ENCODE assay signal across 20 cellular contexts in genomic region chr4:75561789-75562188, GRCh38. TPM values are rescaled to one million over a fixed set of nuclear protein-coding genes. Genes with fewer than 3 reads are reported as not detected.
DNase-seq lines count a peak whose midpoint lies in the region; ATAC-seq, FAIRE-seq and TF ChIP-seq lines count a peak whose summit lies in the region.
"Had no signal": no experiment of that assay in that cellular context is flagged by ENCODE, and none has a peak within 500 bp of the region (broad histone marks: within the 10 kb centered on the region; RNA-seq: fewer than 3 reads in every experiment).

No MANE protein-coding gene starts in this region.

- peak overlapping the region; percentile 54; the same call in 1 of the 2 replicates for H4K8ac ChIP-seq in H1 (ENCODE audit: extremely low read depth, insufficient read depth, low read length)

- TF ChIP-seq EP300 in H1 (IDR thresholded peaks at IDR 0.05; ENCODE audit: borderline replicate concordance in 1 of 2, low read depth in 2 of 2, low read length in 2 of 2): no peak

- peak overlapping the region; percentile 28 for H4K5ac ChIP-seq in H1 (ENCODE audit: insufficient read length, low read depth, low read length)

- H4K91ac ChIP-seq in H1 (replicated peaks; ENCODE audit: insufficient read length, low read length): no peak overlapping the region

- POLR2A ChIA-PET in H1 (lab: Charles Lee; ENCODE audit: partially characterized antibody): interaction anchor here (1.7 kb wide), 1 partner anchor 15 kb away, joined by 4 read pairs; no protein-coding TSS in a partner anchor

- no peak overlapping the region; the same call in 1 of the 2 replicates for H3K18ac ChIP-seq in H1 (ENCODE audit: extremely low read depth, low read length)

- no peak overlapping the region for H2BK5ac ChIP-seq in H1 (ENCODE audit: low read depth, low read length)

- no peak overlapping the region for H3K14ac ChIP-seq in H1 (ENCODE audit: insufficient read length)

- H3K79me2 ChIP-seq in H1 (ENCODE audit: control insufficient read depth in 1 of 2, insufficient read depth in 2 of 2, low read length in 2 of 2): no peaks in the 10 kb centered on the region

- no peak overlapping the region for H3K23ac ChIP-seq in H1 (ENCODE audit: insufficient read length)

- no peak overlapping the region for H2BK120ac ChIP-seq in H1 (replicated peaks; ENCODE audit: low read depth, low read length)

- H3K27ac ChIP-seq in H1 (ENCODE audit: low read depth, low read length): no peak overlapping the region
- no peak overlapping the region for H3K27ac ChIP-seq in left lung
- no peak overlapping the region for H3K27ac ChIP-seq in left ventricle myocardium inferior (replicated peaks)
- H3K27ac ChIP-seq: gastrocnemius medialis, thyroid gland had no signal

- FAIRE-seq in H1 (lab: Jason Lieb, UNC): peak; percentile 88
- FAIRE-seq: endometrium had no signal

- no peaks in the 10 kb centered on the region for H4K20me1 ChIP-seq in H1 (replicated peaks in 1 of 2; ENCODE audit: control insufficient read depth in 1 of 2, insufficient read depth in 2 of 2, low read length in 2 of 2)

- peak overlapping the region; percentile 15 to 45; a peak in 2 of 4 replicates for H3K4me2 ChIP-seq in H1 (ENCODE audit: insufficient read depth in 1 of 2, low read depth in 2 of 2, low read length in 2 of 2)

- H2AFZ ChIP-seq in H1 (ENCODE audit: low read length): 0 out of 2 replicates have a peak overlapping the region, but pooled peaks have one; percentile 15

- no peak overlapping the region for H2AK5ac ChIP-seq in H1 (ENCODE audit: low read depth, low read length)

- H3K4me3 ChIP-seq in AG10803 (ENCODE audit: low read length) (no peak overlapping the region), H1 (ENCODE audit: extremely low read depth in 1 of 4, insufficient read depth in 2 of 4, low read depth in 3 of 4, low read length in 4 of 4) (no peak overlapping the region), left lung (no peak overlapping the region), left ventricle myocardium inferior (no peak overlapping the region)
- H3K4me3 ChIP-seq: gastrocnemius medialis, mucosa of descending colon, thyroid gland had no signal

- H3K4me1 ChIP-seq in H1 (replicated peaks in 1 of 4; ENCODE audit: control insufficient read depth in 3 of 4, insufficient read depth in 4 of 4, low read length in 3 of 4): peaks cover 0 to 5% (median 3%) of the 10 kb centered on the region in 4 experiments; a peak in 2 of 7 replicates
- H3K4me1 ChIP-seq in left lung: no peaks in the 10 kb centered on the region
- no peaks in the 10 kb centered on the region for H3K4me1 ChIP-seq in left ventricle myocardium inferior
- H3K4me1 ChIP-seq: gastrocnemius medialis, thyroid gland had no signal

- no peak overlapping the region for H3K56ac ChIP-seq in H1 (replicated peaks; ENCODE audit: insufficient read length, low read depth, low read length)

- H2BK20ac ChIP-seq in H1 (ENCODE audit: low read length): no peak overlapping the region

- DNase-seq in AG10803 (ENCODE audit: low read depth): peak; percentile 29
- peak; percentile 5 for DNase-seq in NCI-H526 treated with DMSO at 0.1 percent for 48 hours (lab: John Stamatoyannopoulos, UW)
- peak in 1 of 2 experiments; percentile 33 for DNase-seq in H1 (ENCODE audit: low read depth in 1 of 2, low spot score in 2 of 2)
- no peak for DNase-seq in left lung
- no peak for DNase-seq in NAMALWA (ENCODE audit: low spot score)
- no peak for DNase-seq in NCI-H128 (lab: John Stamatoyannopoulos, UW; ENCODE audit: unreplicated experiment)
- no peak for DNase-seq in foreskin melanocyte
- DNase-seq in left ventricle myocardium inferior: no peak
- DNase-seq: ACHN; CD8-positive, alpha-beta memory T cell; cerebellar nuclear complex; EL; gastrocnemius medialis; mucosa of descending colon; NCI-H1092 had no signal

- H2BK15ac ChIP-seq in H1 (ENCODE audit: low read length): no peak overlapping the region; the same call in 1 of the 2 replicates

- H3K27me3 ChIP-seq in H1 (replicated peaks in 1 of 4; ENCODE audit: control insufficient read depth in 3 of 4, extremely low read depth in 1 of 4, insufficient read depth in 3 of 4, low read length in 3 of 4) (no peaks in the 10 kb centered on the region), left lung (no peaks in the 10 kb centered on the region), left ventricle myocardium inferior (ENCODE audit: low read depth) (peaks cover 29% of the 10 kb centered on the region)
- H3K27me3 ChIP-seq: gastrocnemius medialis, thyroid gland had no signal

- H3K4ac ChIP-seq in H1 (replicated peaks; ENCODE audit: insufficient read length, low read depth, low read length): no peak overlapping the region

- TF ChIP-seq CTCF in AG10803 (conservative IDR thresholded peaks at IDR 0.05; ENCODE audit: low read length) (no peak), H1 (IDR thresholded peaks at IDR 0.05; ENCODE audit: control extremely low read depth in 1 of 3, insufficient read depth in 1 of 3, low read depth in 1 of 3, low read length in 3 of 3) (no peak), left lung (IDR thresholded peaks at IDR 0.05) (no peak), left ventricle myocardium inferior (IDR thresholded peaks at IDR 0.05; ENCODE audit: borderline replicate concordance) (no peak)

- no peak for TF ChIP-seq RAD21 in H1 (IDR thresholded peaks at IDR 0.05 in 1 of 2, conservative IDR thresholded peaks at IDR 0.05 in 1 of 2; ENCODE audit: low read depth in 2 of 2, low read length in 2 of 2)

- H3K9me3 ChIP-seq in H1 (ENCODE audit: insufficient read depth in 2 of 2, low read depth in 1 of 2, low read length in 1 of 2) (no peaks in the 10 kb centered on the region), left lung (no peaks in the 10 kb centered on the region), left ventricle myocardium inferior (replicated peaks) (no peaks in the 10 kb centered on the region)
- H3K9me3 ChIP-seq: gastrocnemius medialis, mucosa of descending colon, thyroid gland had no signal

- intact Hi-C loops in left lung (cut with DNase I): no loop called here
- intact Hi-C loops in left ventricle myocardium inferior (cut with micrococcal nuclease): no loop called here

- no peaks in the 10 kb centered on the region for H3K36me3 ChIP-seq in H1 (ENCODE audit: control insufficient read depth in 2 of 4, insufficient read depth in 4 of 4, low read length in 3 of 4)
- H3K36me3 ChIP-seq in left lung: no peaks in the 10 kb centered on the region
- H3K36me3 ChIP-seq in left ventricle myocardium inferior: no peaks in the 10 kb centered on the region
- H3K36me3 ChIP-seq: gastrocnemius medialis, thyroid gland had no signal

- H3K23me2 ChIP-seq in H1 (ENCODE audit: low read depth, low read length): no peaks in the 10 kb centered on the region

- TF ChIP-seq POLR2A in H1 (IDR thresholded peaks at IDR 0.05; ENCODE audit: control extremely low read depth in 1 of 2, low read depth in 2 of 2, low read length in 2 of 2): no peak

- CTCF ChIA-PET in H1 (lab: Charles Lee; ENCODE audit: partially characterized antibody): interaction anchor here (1.3 kb wide), 1 partner anchor 333 kb away, joined by 5 read pairs; no protein-coding TSS in a partner anchor

- H2BK12ac ChIP-seq in H1 (ENCODE audit: low read depth, low read length): peak overlapping the region; percentile 5; the same call in 1 of the 2 replicates

- H3K9ac ChIP-seq in H1 (replicated peaks in 1 of 4; ENCODE audit: extremely low read depth in 1 of 4, low read depth in 3 of 4, low read length in 3 of 4): no peak overlapping the region

- no peaks in the 10 kb centered on the region for H3K79me1 ChIP-seq in H1 (ENCODE audit: low read depth, low read length)

- ATAC-seq in left lung: peak; percentile 86
- ATAC-seq: gastrocnemius medialis, mucosa of descending colon had no signal

- WGBS in H1 (ENCODE audit: extremely low coverage in 1 of 2, insufficient coverage in 1 of 2, insufficient read length in 1 of 2, insufficient replicate concordance in 2 of 2, low coverage in 1 of 2, low lambda C conversion rate in 2 of 2, missing lambda C conversion rate in 1 of 2), 2 experiments: 76% methylated on average over 8 of the region's 8 CpGs; no CpG with 5 or more reads in 1 of the 2 experiments

TF ChIP-seq in H1, 55 proteins besides CTCF, POLR2A, EP300 and RAD21 (continues in another document):
- TF ChIP-seq SIRT6 (IDR thresholded peaks at IDR 0.05; ENCODE audit: low read length) (no peak), ASH2L (IDR thresholded peaks at IDR 0.05; ENCODE audit: low read length) (peak; percentile 55)

RNA-seq across cellular contexts. Expression of gene ODAPH, which starts 5.9 kb away (rescaled TPM):
- not detected in 2 replicates for total RNA-seq in H1 (2021; fragmentation: NEBNext Ultra II Directional; extraction: Animal tissue kit (Norgen Biotek cat#: 25700))
- polyA plus RNA-seq in H1 (2011; rRNA removed): not detected in 2 replicates
- polyA plus RNA-seq in H1 (2011; cell fraction: cytosol; rRNA removed): 0.06 TPM
- not detected for polyA plus RNA-seq in H1 (2011; cell fraction: nucleus; rRNA removed)
- not detected in 4 replicates for polyA plus RNA-seq in H1 (2012, experiment 1 of 2)
- polyA plus RNA-seq in H1 (2012, experiment 2 of 2): not detected
- not detected for polyA plus RNA-seq in H1 (2013, experiment 1 of 2)
- 0.06 TPM for polyA plus RNA-seq in H1 (2013, experiment 2 of 2)
- not detected in 2 replicates for polyA minus RNA-seq in H1 (2011; rRNA and poly(A)+ RNA removed)
- polyA minus RNA-seq in H1 (2011; cell fraction: cytosol; rRNA and poly(A)+ RNA removed): not detected
- polyA minus RNA-seq in H1 (2011; cell fraction: nucleus; rRNA and poly(A)+ RNA removed): not detected
- total RNA-seq in left lung (not detected), left ventricle myocardium inferior (not detected)
- total RNA-seq: CD8-positive, alpha-beta memory T cell; gastrocnemius medialis; mucosa of descending colon; osteocyte; SK-MEL-5; skeletal muscle tissue had no signal

RNA-seq across cellular contexts. Expression of gene THAP6, which starts 47.5 kb away (rescaled TPM):
- 8.9 and 9.7 TPM in 2 replicates for total RNA-seq in H1 (2021; fragmentation: NEBNext Ultra II Directional; extraction: Animal tissue kit (Norgen Biotek cat#: 25700))
- polyA plus RNA-seq in H1 (2011; rRNA removed): 2.9 and 3.3 TPM in 2 replicates
- 6.9 TPM for polyA plus RNA-seq in H1 (2011; cell fraction: cytosol; rRNA removed)
- polyA plus RNA-seq in H1 (2011; cell fraction: nucleus; rRNA removed): 11.2 TPM
- polyA plus RNA-seq in H1 (2012, experiment 1 of 2): 5.4 to 8.1 TPM (median 6.7 TPM) in 4 replicates
- 0.62 TPM for polyA plus RNA-seq in H1 (2012, experiment 2 of 2)
- polyA plus RNA-seq in H1 (2013, experiment 1 of 2): 6.1 TPM
- polyA plus RNA-seq in H1 (2013, experiment 2 of 2): 5.6 TPM
- polyA minus RNA-seq in H1 (2011; rRNA and poly(A)+ RNA removed): 8.3 and 10.2 TPM in 2 replicates
- polyA minus RNA-seq in H1 (2011; cell fraction: cytosol; rRNA and poly(A)+ RNA removed): 6.5 TPM
- polyA minus RNA-seq in H1 (2011; cell fraction: nucleus; rRNA and poly(A)+ RNA removed): 30.3 TPM
- total RNA-seq in left lung (10 to 100 TPM; 16.8 to 21.4 TPM), left ventricle myocardium inferior (22.8 TPM)

RNA-seq across cellular contexts. Expression of gene RCHY1, which starts 47.6 kb away (rescaled TPM):
- 39.8 and 44.0 TPM in 2 replicates for total RNA-seq in H1 (2021; fragmentation: NEBNext Ultra II Directional; extraction: Animal tissue kit (Norgen Biotek cat#: 25700))
- polyA plus RNA-seq in H1 (2011; rRNA removed): 19.7 and 30.3 TPM in 2 replicates
- 50.0 TPM for polyA plus RNA-seq in H1 (2011; cell fraction: cytosol; rRNA removed)
- 8.9 TPM for polyA plus RNA-seq in H1 (2011; cell fraction: nucleus; rRNA removed)
- 52.5 to 76.2 TPM (median 61.2 TPM) in 4 replicates for polyA plus RNA-seq in H1 (2012, experiment 1 of 2)
- polyA plus RNA-seq in H1 (2012, experiment 2 of 2): 9.6 TPM
- polyA plus RNA-seq in H1 (2013, experiment 1 of 2): 25.6 TPM
- polyA plus RNA-seq in H1 (2013, experiment 2 of 2): 24.8 TPM
- 29.9 and 31.8 TPM in 2 replicates for polyA minus RNA-seq in H1 (2011; rRNA and poly(A)+ RNA removed)
- 18.9 TPM for polyA minus RNA-seq in H1 (2011; cell fraction: cytosol; rRNA and poly(A)+ RNA removed)
- 20.8 TPM for polyA minus RNA-seq in H1 (2011; cell fraction: nucleus; rRNA and poly(A)+ RNA removed)
- total RNA-seq in left lung (10 to 100 TPM; 28.3 to 30.1 TPM), left ventricle myocardium inferior (42.6 TPM)

Comparison
In these comparisons a context has a peak if more than half of its experiments do, and no peak if none do; other contexts are left out.
1. DNase-seq: peak in AG10803 (single experiment) and NCI-H526 treated with DMSO at 0.1 percent for 48 hours (single experiment); none in left lung (0 of 2), NAMALWA (single experiment), NCI-H128 (single experiment), foreskin melanocyte (single experiment) and left ventricle myocardium inferior (single experiment).